In genomic region chr22:17864398-17865182, GRCh38 we compare ENCODE assay signal across 24 cellular contexts.
"Had no signal": no experiment of that assay in that cellular context is flagged by ENCODE, and none has a peak within 500 bp of the region (broad histone marks: within the 10 kb centered on the region; RNA-seq: fewer than 3 reads in every experiment).

No MANE protein-coding gene starts in this region.

- DNase-seq: activated CD4-positive, alpha-beta T cell treated with anti-CD3 and anti-CD28 coated beads for 4 hours; activated CD4-positive, alpha-beta T cell treated with anti-CD3 and anti-CD28 coated beads, Interleukin-2, amount 50 U/mL, for 4 hours; activated naive CD4-positive, alpha-beta T cell; activated T-cell treated with anti-CD3 and anti-CD28 coated beads for 4 hours; activated T-cell treated with anti-CD3 and anti-CD28 coated beads, Interleukin-2, amount 50 U/mL, for 72 hours; cortex of kidney; endodermal cell; foreskin fibroblast; heart left ventricle; kidney glomerular epithelial cell; lower lobe of right lung; mesenchymal stem cell; natural killer cell; right lobe of liver; stimulated activated CD4-positive, alpha-beta T cell treated with anti-CD3 and anti-CD28 coated beads, Interleukin-4, amount 100 ng/mL, for 24 hours; T-cell; thyroid gland; upper lobe of right lung had no signal

- H3K27ac ChIP-seq: left lung, lower lobe of right lung, neutrophil, right lobe of liver, thyroid gland, upper lobe of right lung had no signal

- H3K27me3 ChIP-seq: heart left ventricle, left lung, neutrophil, right lobe of liver, thyroid gland, upper lobe of right lung had no signal

- H3K4me3 ChIP-seq: heart left ventricle, left lung, lower lobe of right lung, right lobe of liver, skin epidermis, thyroid gland, upper lobe of right lung had no signal

- H3K36me3 ChIP-seq: neutrophil had no signal

- H3K4me1 ChIP-seq: lower lobe of right lung, right lobe of liver, upper lobe of right lung had no signal

- H3K9me3 ChIP-seq: heart left ventricle, left lung, lower lobe of right lung, neutrophil, right lobe of liver, thyroid gland, upper lobe of right lung had no signal

- H3K4me1 Mint-ChIP-seq: endodermal cell had no signal

- H3K4me3 Mint-ChIP-seq: activated T-cell treated with anti-CD3 and anti-CD28 coated beads, Interleukin-2, amount 50 U/mL, for 72 hours; endodermal cell; natural killer cell; stimulated activated memory B cell treated with anti-CD40 and anti-IgM and Interleukin-4, amounts not matched to agents 10 μg/mL and 1 μg/mL and 100 μg/mL, for 72 hours; T-cell had no signal

- H3K27ac Mint-ChIP-seq: activated naive CD4-positive, alpha-beta T cell treated with anti-CD3 and anti-CD28 coated beads, Interleukin-2, amount 50 U/mL, for 72 hours; activated T-cell treated with anti-CD3 and anti-CD28 coated beads, Interleukin-2, amount 50 U/mL, for 72 hours; endodermal cell; natural killer cell; stimulated activated memory B cell treated with anti-CD40 and anti-IgM and Interleukin-4, amounts not matched to agents 10 μg/mL and 1 μg/mL and 100 μg/mL, for 72 hours; T-cell had no signal

- H3K36me3 Mint-ChIP-seq: activated naive CD4-positive, alpha-beta T cell treated with anti-CD3 and anti-CD28 coated beads, Interleukin-2, amount 50 U/mL, for 72 hours had no signal

- ATAC-seq: activated naive CD4-positive, alpha-beta T cell treated with anti-CD3 and anti-CD28 coated beads, Interleukin-2, amount 50 U/mL, for 72 hours; activated T-cell treated with anti-CD3 and anti-CD28 coated beads, Interleukin-2, amount 50 U/mL, for 72 hours; esophagus mucosa; heart left ventricle; left lung; lower lobe of right lung; natural killer cell; stimulated activated memory B cell treated with anti-CD40 and anti-IgM and Interleukin-4, amounts not matched to agents 10 μg/mL and 1 μg/mL and 100 μg/mL, for 72 hours; T-cell; upper lobe of right lung had no signal

- H3K27me3 Mint-ChIP-seq: stimulated activated memory B cell treated with anti-CD40 and anti-IgM and Interleukin-4, amounts not matched to agents 10 μg/mL and 1 μg/mL and 100 μg/mL, for 72 hours; T-cell had no signal

- H3K9me3 Mint-ChIP-seq: activated naive CD4-positive, alpha-beta T cell treated with anti-CD3 and anti-CD28 coated beads, Interleukin-2, amount 50 U/mL, for 72 hours; activated T-cell treated with anti-CD3 and anti-CD28 coated beads, Interleukin-2, amount 50 U/mL, for 72 hours; endodermal cell; natural killer cell; stimulated activated memory B cell treated with anti-CD40 and anti-IgM and Interleukin-4, amounts not matched to agents 10 μg/mL and 1 μg/mL and 100 μg/mL, for 72 hours; T-cell had no signal
